In genomic region chr3:138417559-138417982, GRCh38 we compare ENCODE assay signal across 8 cellular contexts. TPM values are rescaled to one million over a fixed set of nuclear protein-coding genes. Genes with fewer than 3 reads are reported as not detected.
DNase-seq lines count a peak whose midpoint lies in the region; ATAC-seq, FAIRE-seq and TF ChIP-seq lines count a peak whose summit lies in the region.

No MANE protein-coding gene starts in this region.

- BruUV-seq in HCT116 (replicated peaks; lab: Mats Ljungman, UMichigan), result no TSS peak

- no peak overlapping the region for H3K27ac ChIP-seq in HCT116 (ENCODE audit: low read depth, low read length)
- H3K27ac ChIP-seq in cardiac muscle cell, result no peak overlapping the region

- no peaks in the 10 kb centered on the region for H3K9me2 ChIP-seq in HCT116 (ENCODE audit: insufficient read depth)

- RAD21 ChIA-PET in HCT116 (lab: Charles Lee; ENCODE audit: low non-redundant PET in 1 of 2, low total read pairs in 2 of 2, uncharacterized antibody in 2 of 2, unreplicated experiment in 2 of 2), result interaction anchor here in 1 of 2 experiments (0.7 kb wide), 1 partner anchor 498 kb away, joined by 3 read pairs; no protein-coding TSS in a partner anchor

- no peaks in the 10 kb centered on the region for H3K36me3 Mint-ChIP-seq in activated naive CD4-positive, alpha-beta T cell treated with anti-CD3 and anti-CD28 coated beads, Interleukin-2, amount 50 U/mL, for 72 hours

- TF ChIP-seq RAD21 in HCT116 (IDR thresholded peaks at IDR 0.05; ENCODE audit: low read depth), result peak; percentile 89

- no peak for FAIRE-seq in urothelium cell line (lab: Jason Lieb, UNC)

- intact Hi-C loops in HCT116 (cut with micrococcal nuclease) (loop anchor here (1.0 to 5.0 kb wide), 2 partner anchors 175 to 505 kb away; partner anchors contain the start of gene CEP70), posterior vena cava (cut with DNase I) (loop anchor here in 1 of 2 donors (5.0 kb wide), 1 partner anchor 80 kb away; no protein-coding TSS in a partner anchor)

- H3K36me3 ChIP-seq in HCT116 (ENCODE audit: control insufficient read depth in 1 of 2, insufficient read depth in 2 of 2, low read length in 2 of 2) (no peaks in the 10 kb centered on the region), cardiac muscle cell (no peaks in the 10 kb centered on the region)

- H3K27ac Mint-ChIP-seq in activated naive CD4-positive, alpha-beta T cell treated with anti-CD3 and anti-CD28 coated beads, Interleukin-2, amount 50 U/mL, for 72 hours, result no peak overlapping the region

- H3K9ac ChIP-seq in HCT116 (ENCODE audit: low read length), result no peak overlapping the region

- H3K79me2 ChIP-seq in HCT116 (ENCODE audit: insufficient read depth, low read length), result no peaks in the 10 kb centered on the region

- no peaks in the 10 kb centered on the region for H3K9me3 ChIP-seq in HCT116 (ENCODE audit: control insufficient read depth in 1 of 2, insufficient read depth in 1 of 2, low read depth in 1 of 2, low read length in 2 of 2)
- no peaks in the 10 kb centered on the region for H3K9me3 ChIP-seq in cardiac muscle cell (ENCODE audit: low read depth)

- no peaks in the 10 kb centered on the region for H4K20me1 ChIP-seq in HCT116 (ENCODE audit: insufficient read depth)

- peak; percentile 48 for DNase-seq in GDM1 (lab: John Stamatoyannopoulos, UW)
- DNase-seq in HCT116 (ENCODE audit: low read depth, low spot score), result peak; percentile 77
- peak; percentile 70 for DNase-seq in NCI-H1092 (lab: John Stamatoyannopoulos, UW)
- peak in 1 of 2 donors; percentile 73 for DNase-seq in activated naive CD4-positive, alpha-beta T cell treated with anti-CD3 and anti-CD28 coated beads, Interleukin-2, amount 50 U/mL, for 72 hours (ENCODE audit: low spot score in 2 of 2)
- peak; percentile 91 for DNase-seq in cardiac muscle cell (ENCODE audit: low read depth in 1 of 2, low spot score in 1 of 2)
- DNase-seq in posterior vena cava (ENCODE audit: low spot score), result peak; percentile 90
- peak; percentile 83 for DNase-seq in urothelium cell line (ENCODE audit: low spot score)

- H3K27me3 ChIP-seq in HCT116 (ENCODE audit: insufficient read depth, low read length), result no peaks in the 10 kb centered on the region
- no peaks in the 10 kb centered on the region for H3K27me3 ChIP-seq in cardiac muscle cell

- peaks cover 0 to 4% of the 10 kb centered on the region in 2 experiments; a peak in 1 of 4 replicates for H3K4me1 ChIP-seq in HCT116 (ENCODE audit: control insufficient read depth in 1 of 2, insufficient read depth in 2 of 2, low read length in 2 of 2)
- no peaks in the 10 kb centered on the region for H3K4me1 ChIP-seq in cardiac muscle cell (ENCODE audit: low read depth)

- H3K9me3 Mint-ChIP-seq in activated naive CD4-positive, alpha-beta T cell treated with anti-CD3 and anti-CD28 coated beads, Interleukin-2, amount 50 U/mL, for 72 hours, result no peaks in the 10 kb centered on the region

- TF ChIP-seq CTCF in HCT116 (IDR thresholded peaks at IDR 0.05 in 2 of 3, conservative IDR thresholded peaks at IDR 0.05 in 1 of 3; ENCODE audit: borderline replicate concordance in 1 of 3, insufficient read depth in 1 of 3, low read depth in 2 of 3, low read length in 2 of 3) (peak; percentile 90 to 98 (median 98)), cardiac muscle cell (IDR thresholded peaks at IDR 0.05; ENCODE audit: low read depth, low read length) (peak; percentile 99)

- no peak for TF ChIP-seq POLR2A in HCT116 (IDR thresholded peaks at IDR 0.05; ENCODE audit: borderline replicate concordance, extremely low read depth, insufficient read depth, insufficient read length)

- peak; percentile 99 for ATAC-seq in HCT116
- peak; percentile 99 for ATAC-seq in SK-N-SH treated with all-trans-retinoic acid at 6 μM for 48 hours
- peak; percentile 81 to 83 for ATAC-seq in activated naive CD4-positive, alpha-beta T cell treated with anti-CD3 and anti-CD28 coated beads, Interleukin-2, amount 50 U/mL, for 72 hours

- H3K4me3 ChIP-seq in HCT116 (replicated peaks in 1 of 2; ENCODE audit: low read depth in 1 of 2, low read length in 2 of 2), result no peak overlapping the region
- no peak overlapping the region for H3K4me3 ChIP-seq in cardiac muscle cell

- H3K4me2 ChIP-seq in HCT116 (ENCODE audit: low read length), result peak overlapping the region; percentile 6; the same call in 1 of the 2 replicates

- CTCF ChIA-PET in HCT116 (lab: Charles Lee), result interaction anchor here (0.6 to 1.4 kb wide), 21 partner anchors 8 to 519 kb away, joined by 3 to 15 read pairs (median 4); partner anchors contain the start of gene CEP70

- POLR2A ChIA-PET in HCT116 (lab: Charles Lee), result no interaction called here

- peak overlapping the region; percentile 82 for H2AFZ ChIP-seq in HCT116 (ENCODE audit: low read depth, low read length, poor library complexity, severe bottlenecking)

TF ChIP-seq in HCT116, 20 proteins besides CTCF, POLR2A, EP300 and RAD21:
- TF ChIP-seq FOSL1 (IDR thresholded peaks at IDR 0.05; ENCODE audit: low read depth), result no peak
- TF ChIP-seq YY1 (IDR thresholded peaks at IDR 0.05; ENCODE audit: extremely low read depth, insufficient replicate concordance, low read depth, low read length), result no peak
- no peak for TF ChIP-seq EGR1 (IDR thresholded peaks at IDR 0.05; ENCODE audit: low read depth)
- no peak for TF ChIP-seq POLR2AphosphoS5 (IDR thresholded peaks at IDR 0.05; ENCODE audit: low read depth, low read length)
- TF ChIP-seq EZH2phosphoT487 (IDR thresholded peaks at IDR 0.05; ENCODE audit: borderline replicate concordance), result no peak
- no peak for TF ChIP-seq ZFX (IDR thresholded peaks at IDR 0.05)
- no peak for TF ChIP-seq EZH2 (IDR thresholded peaks at IDR 0.05)
- TF ChIP-seq SIN3A (IDR thresholded peaks at IDR 0.05; ENCODE audit: low read depth), result no peak
- no peak for TF ChIP-seq SRF (IDR thresholded peaks at IDR 0.05; ENCODE audit: low read depth)
- no peak for TF ChIP-seq ELF1 (IDR thresholded peaks at IDR 0.05; ENCODE audit: borderline replicate concordance, low read depth)
- no peak for TF ChIP-seq CBX3 (IDR thresholded peaks at IDR 0.05; ENCODE audit: low read depth)

TF ChIP-seq in SK-N-SH treated with all-trans-retinoic acid at 6 μM for 48 hours, 23 proteins besides CTCF, POLR2A, EP300 and RAD21 (continues in another document):
- TF ChIP-seq RARB (CRISPR knock-in tag; IDR thresholded peaks at IDR 0.05), result no peak
- no peak for TF ChIP-seq SNAI2 (CRISPR knock-in tag; IDR thresholded peaks at IDR 0.05)
- TF ChIP-seq ZC3H10 (CRISPR knock-in tag; IDR thresholded peaks at IDR 0.05), result no peak
- TF ChIP-seq CSDC2 (CRISPR knock-in tag; IDR thresholded peaks at IDR 0.05), result no peak
- no peak for TF ChIP-seq ISL1 (CRISPR knock-in tag; IDR thresholded peaks at IDR 0.05)
- TF ChIP-seq ESRRG (CRISPR knock-in tag; IDR thresholded peaks at IDR 0.05), result no peak
- no peak for TF ChIP-seq BACH2 (CRISPR knock-in tag; IDR thresholded peaks at IDR 0.05; ENCODE audit: borderline replicate concordance)
- TF ChIP-seq PATZ1 (CRISPR knock-in tag; IDR thresholded peaks at IDR 0.05; ENCODE audit: borderline replicate concordance), result no peak
- no peak for TF ChIP-seq CSRNP3 (CRISPR knock-in tag; IDR thresholded peaks at IDR 0.05)
- TF ChIP-seq ZFP30 (CRISPR knock-in tag; IDR thresholded peaks at IDR 0.05), result no peak
- TF ChIP-seq POU6F1 (CRISPR knock-in tag; IDR thresholded peaks at IDR 0.05; ENCODE audit: borderline replicate concordance, low read depth), result no peak
- TF ChIP-seq ARNTL (CRISPR knock-in tag; IDR thresholded peaks at IDR 0.05; ENCODE audit: borderline replicate concordance, low read depth), result no peak

RNA-seq across cellular contexts. Expression of gene ESYT3, which starts 16.8 kb away (rescaled TPM):
- total RNA-seq in HCT116 (2021; ENCODE audit: unreplicated experiment), result 0.05 TPM
- 0.12 and 0.26 TPM in 2 replicates for polyA plus RNA-seq in HCT116 (2012)
- total RNA-seq in activated naive CD4-positive, alpha-beta T cell treated with anti-CD3 and anti-CD28 coated beads, Interleukin-2, amount 50 U/mL, for 72 hours, result under 1 TPM; 0.14 to 0.35 TPM
- 0.95 and 6.3 TPM in 2 replicates for total RNA-seq in cardiac muscle cell
- 1.8 and 7.0 TPM in 2 replicates for polyA plus RNA-seq in cardiac muscle cell
- total RNA-seq in posterior vena cava, result under 1 TPM; 0.37 to 0.43 TPM
